Comparison of ENCODE assay signal across 8 cellular contexts in genomic region chr1:58781541-58782307, GRCh38. TPM values are rescaled to one million over a fixed set of nuclear protein-coding genes. Genes with fewer than 3 reads are reported as not detected.
DNase-seq lines count a peak whose midpoint lies in the region; ATAC-seq and TF ChIP-seq lines count a peak whose summit lies in the region.

No MANE protein-coding gene starts in this region.

- peak overlapping the region; percentile 97 for H3K4me3 ChIP-seq in SK-N-MC
- H3K4me3 ChIP-seq in heart right ventricle: peak overlapping the region; percentile 74 to 97 (median 94)
- peak overlapping the region; percentile 93 to 94 for H3K4me3 ChIP-seq in aorta (ENCODE audit: low read length in 2 of 2)

- H3K36me3 ChIP-seq in SK-N-MC (ENCODE audit: insufficient read depth, low read length) (peaks cover 7% of the 10 kb centered on the region; the same call in 1 of the 2 replicates), heart right ventricle (peaks cover 0 to 19% (median 6%) of the 10 kb centered on the region in 9 donors), aorta (ENCODE audit: control insufficient read depth in 1 of 2, insufficient read depth in 2 of 2, low read length in 1 of 2) (no peaks in the 10 kb centered on the region)

- peak overlapping the region; percentile 99 for H3K9ac ChIP-seq in SK-N-MC (ENCODE audit: insufficient read length)

- TF ChIP-seq RAD21 in Ishikawa (IDR thresholded peaks at IDR 0.05; ENCODE audit: low read depth): no peak

- H3K27me3 Mint-ChIP-seq in activated naive CD8-positive, alpha-beta T cell treated with anti-CD3 and anti-CD28 coated beads, Interleukin-2, amount 50 U/mL, for 24 hours: peaks cover 2% of the 10 kb centered on the region

- H3K27ac ChIP-seq in SK-N-MC (no peak overlapping the region), heart right ventricle (peak overlapping the region; percentile 97 to 100 (median 100)), aorta (ENCODE audit: low read depth in 1 of 2, low read length in 2 of 2) (peak overlapping the region; percentile 91 to 100)

- intact Hi-C loops in heart right ventricle (cut with DNase I) (loop anchor here (2.0 to 10.0 kb wide), 20 partner anchors 121 to 976 kb away; partner anchors contain the start of gene FGGY (in 4 of the 10)), aorta (cut with DNase I) (loop anchor here (2.0 to 10.0 kb wide), 5 partner anchors 233 to 917 kb away; no protein-coding TSS in a partner anchor)

- peaks cover 32% of the 10 kb centered on the region for H3K4me1 Mint-ChIP-seq in activated naive CD8-positive, alpha-beta T cell treated with anti-CD3 and anti-CD28 coated beads, Interleukin-2, amount 50 U/mL, for 24 hours

- H3K4me1 ChIP-seq in heart right ventricle (peaks cover 0 to 33% (median 22%) of the 10 kb centered on the region in 9 donors), aorta (ENCODE audit: control insufficient read depth in 1 of 2, insufficient read depth in 2 of 2, low read length in 2 of 2) (no peaks in the 10 kb centered on the region)

- DNase-seq in CMK (ENCODE audit: low read depth) (peak; percentile 41), SK-N-MC (ENCODE audit: low read depth, low spot score) (no peak), heart right ventricle (peak; percentile 78 to 82), pons (ENCODE audit: low spot score) (peak; percentile 73), aorta (peak; percentile 82 to 91)
- peak; percentile 64 for DNase-seq in activated naive CD8-positive, alpha-beta T cell treated with anti-CD3 and anti-CD28 coated beads, Interleukin-2, amount 50 U/mL, for 24 hours

- H3K9me3 ChIP-seq in SK-N-MC (ENCODE audit: low read depth, low read length): no peaks in the 10 kb centered on the region
- H3K9me3 ChIP-seq in heart right ventricle: no peaks in the 10 kb centered on the region
- no peaks in the 10 kb centered on the region for H3K9me3 ChIP-seq in aorta (ENCODE audit: control insufficient read depth, low read length)

- no peaks in the 10 kb centered on the region for H3K9me3 Mint-ChIP-seq in activated naive CD8-positive, alpha-beta T cell treated with anti-CD3 and anti-CD28 coated beads, Interleukin-2, amount 50 U/mL, for 24 hours

- ATAC-seq in activated naive CD8-positive, alpha-beta T cell treated with anti-CD3 and anti-CD28 coated beads, Interleukin-2, amount 50 U/mL, for 24 hours: no peak
- no peak for ATAC-seq in heart right ventricle
- ATAC-seq in aorta (ENCODE audit: low FRiP score): no peak
- no peak for ATAC-seq in GM18861 (IDR thresholded peaks at IDR 0.05; ENCODE audit: unreplicated experiment)

- WGBS in heart right ventricle, 2 donors: 1 to 2% methylated on average over 42 of the region's 42 CpGs
- WGBS in aorta, 2 donors: 0% methylated on average over 42 of the region's 42 CpGs

- H3K4me3 Mint-ChIP-seq in activated naive CD8-positive, alpha-beta T cell treated with anti-CD3 and anti-CD28 coated beads, Interleukin-2, amount 50 U/mL, for 24 hours: peak overlapping the region; percentile 86

- TF ChIP-seq EP300 in Ishikawa (IDR thresholded peaks at IDR 0.05; ENCODE audit: borderline replicate concordance): no peak

- peaks cover 10% of the 10 kb centered on the region for H3K36me3 Mint-ChIP-seq in activated naive CD8-positive, alpha-beta T cell treated with anti-CD3 and anti-CD28 coated beads, Interleukin-2, amount 50 U/mL, for 24 hours (ENCODE audit: low read depth)

- H3K27me3 ChIP-seq in heart right ventricle (no peaks in the 10 kb centered on the region), aorta (ENCODE audit: control insufficient read depth in 1 of 2, insufficient read depth in 2 of 2, low read length in 1 of 2) (no peaks in the 10 kb centered on the region)

- H3K27ac Mint-ChIP-seq in activated naive CD8-positive, alpha-beta T cell treated with anti-CD3 and anti-CD28 coated beads, Interleukin-2, amount 50 U/mL, for 24 hours: peak overlapping the region; percentile 50

- peak; percentile 33 to 62 (median 50) for TF ChIP-seq CTCF in heart right ventricle (IDR thresholded peaks at IDR 0.05)

TF ChIP-seq in Ishikawa, 13 proteins besides CTCF, POLR2A, EP300 and RAD21:
- TF ChIP-seq ZBTB7A (IDR thresholded peaks at IDR 0.05; ENCODE audit: low read depth) (no peak), NFIC (IDR thresholded peaks at IDR 0.05) (peak; percentile 54; the same call in 1 of the 2 replicates)

RNA-seq across cellular contexts. Expression of gene JUN, which starts 2.1 kb away (rescaled TPM):
- total RNA-seq in heart right ventricle: 100 to 1,000 TPM in 3 of 10 donors, 10 to 100 TPM in 7; 47.0 to 209 (median 78.8) TPM
- polyA plus RNA-seq in heart right ventricle: 10 to 100 TPM; 48.8 to 78.3 TPM
- total RNA-seq in aorta: 100 to 1,000 TPM; 101 to 275 TPM
- polyA plus RNA-seq in aorta: 100 to 1,000 TPM in 1 of 2 donors, 10 to 100 TPM in 1; 31.3 to 114 TPM
